23 cellular contexts compared by ENCODE assay signal in the genomic region with DNA sequence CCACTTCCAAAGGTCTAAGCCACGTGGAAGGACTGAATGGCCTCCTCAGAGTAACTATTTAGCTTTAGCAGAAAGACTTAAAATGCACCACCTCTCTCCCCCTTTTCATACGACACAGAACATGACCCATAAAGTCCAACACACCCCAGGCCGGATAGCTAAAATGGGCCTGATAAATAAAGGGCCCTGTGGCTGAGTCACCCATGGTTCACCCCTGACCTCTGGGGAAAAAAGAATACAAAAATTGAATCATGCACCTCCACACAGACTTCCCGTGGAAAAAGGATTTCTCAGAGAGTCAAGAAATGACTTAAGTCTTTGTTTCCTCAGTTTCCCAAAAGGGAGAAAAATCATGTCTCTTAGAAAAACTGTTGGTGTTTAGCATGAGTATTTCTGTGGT. TPM values are rescaled to one million over a fixed set of nuclear protein-coding genes. Genes with fewer than 3 reads are reported as not detected.
DNase-seq lines count a peak whose midpoint lies in the region; ATAC-seq and TF ChIP-seq lines count a peak whose summit lies in the region.
"Had no signal": no experiment of that assay in that cellular context is flagged by ENCODE, and none has a peak within 500 bp of the region (broad histone marks: within the 10 kb centered on the region; RNA-seq: fewer than 3 reads in every experiment).

No MANE protein-coding gene starts in this region.

- H3K36me3 Mint-ChIP-seq in Calu3 (ENCODE audit: insufficient read depth, unreplicated experiment), result no peaks in the 10 kb centered on the region
- H3K36me3 Mint-ChIP-seq: brain had no signal

- CTCF ChIA-PET in Calu3 (lab: Charles Lee), result interaction anchor here (0.6 kb wide), 1 partner anchor 12 kb away, joined by 8 read pairs; no protein-coding TSS in a partner anchor
- CTCF ChIA-PET in mammary epithelial cell (lab: Charles Lee; ENCODE audit: low non-redundant PET), result no interaction called here

- peak overlapping the region; percentile 47 for H3K4me2 ChIP-seq in mammary epithelial cell (ENCODE audit: insufficient read depth, low read depth, low read length)

- H3K27ac Mint-ChIP-seq in Calu3 (ENCODE audit: unreplicated experiment), result peak overlapping the region; percentile 11
- H3K27ac Mint-ChIP-seq: activated naive CD8-positive, alpha-beta T cell treated with anti-CD3 and anti-CD28 coated beads, Interleukin-2, amount 10 ng/mL, durations not matched to agents 7 days and 5 days; activated T-helper 17 cell treated with anti-CD3 and anti-CD28 coated beads, Interleukin-2, amount 50 U/mL, for 72 hours had no signal

- in situ Hi-C loops in mammary epithelial cell (cut with MboI; ENCODE audit: low sequenced_read_pairs in 2 of 2), result no loop called here

- H3K27me3 ChIP-seq in mammary epithelial cell (ENCODE audit: insufficient read depth, low read length) (no peaks in the 10 kb centered on the region), SJCRH30 (no peaks in the 10 kb centered on the region)
- H3K27me3 ChIP-seq: heart right ventricle had no signal

- H3K9me3 Mint-ChIP-seq in Calu3 (ENCODE audit: low read depth, unreplicated experiment), result no peaks in the 10 kb centered on the region
- H3K9me3 Mint-ChIP-seq: activated naive CD8-positive, alpha-beta T cell treated with anti-CD3 and anti-CD28 coated beads, Interleukin-2, amount 10 ng/mL, durations not matched to agents 7 days and 5 days; activated T-helper 17 cell treated with anti-CD3 and anti-CD28 coated beads, Interleukin-2, amount 50 U/mL, for 72 hours had no signal

- WGBS in mammary epithelial cell (ENCODE audit: low coverage, missing lambda C conversion rate), result 45% methylated on average over 4 of the region's 4 CpGs

- H3K4me1 ChIP-seq in mammary epithelial cell (ENCODE audit: insufficient read depth, low read length) (peaks cover 40% of the 10 kb centered on the region), SJCRH30 (peaks cover 15% of the 10 kb centered on the region)

- H3K9me3 ChIP-seq in mammary epithelial cell (replicated peaks; ENCODE audit: insufficient read depth, low read length) (no peaks in the 10 kb centered on the region), SJCRH30 (replicated peaks) (no peaks in the 10 kb centered on the region)
- H3K9me3 ChIP-seq: heart right ventricle had no signal

- H3K4me3 Mint-ChIP-seq in Calu3 (ENCODE audit: low read depth, unreplicated experiment), result no peak overlapping the region
- H3K4me3 Mint-ChIP-seq: activated naive CD8-positive, alpha-beta T cell treated with anti-CD3 and anti-CD28 coated beads, Interleukin-2, amount 10 ng/mL, durations not matched to agents 7 days and 5 days; activated T-helper 17 cell treated with anti-CD3 and anti-CD28 coated beads, Interleukin-2, amount 50 U/mL, for 72 hours; brain had no signal

- H3K36me3 ChIP-seq in mammary epithelial cell (ENCODE audit: insufficient read depth, low read length), result no peaks in the 10 kb centered on the region
- H3K36me3 ChIP-seq in SJCRH30, result no peaks in the 10 kb centered on the region
- H3K36me3 ChIP-seq: heart right ventricle had no signal

- DNase-seq in Calu3, result peak; percentile 17
- DNase-seq in LHCN-M2 (ENCODE audit: low read depth), result peak; percentile 40
- peak; percentile 49 for DNase-seq in mammary epithelial cell
- peak; percentile 22 for DNase-seq in kidney glomerular epithelial cell (lab: John Stamatoyannopoulos, UW)
- no peak for DNase-seq in activated effector memory CD4-positive, alpha-beta T cell treated with anti-CD3 and anti-CD28 coated beads, Interleukin-2, amount 50 U/mL, for 16 hours
- DNase-seq in NCI-H146 treated with DMSO at 0.1 percent for 48 hours (lab: John Stamatoyannopoulos, UW; ENCODE audit: unreplicated experiment), result no peak
- DNase-seq in SJCRH30, result no peak
- DNase-seq: activated CD4-positive, alpha-beta T cell treated with anti-CD3 and anti-CD28 coated beads, Interleukin-2, amount 50 U/mL, for 1 hour; activated naive CD8-positive, alpha-beta T cell treated with anti-CD3 and anti-CD28 coated beads, Interleukin-2, amount 10 ng/mL, durations not matched to agents 7 days and 5 days; heart right ventricle; NCI-H1105; NCI-H2107; NCI-H510A; stimulated activated CD4-positive, alpha-beta T cell treated with anti-CD3 and anti-CD28 coated beads, Interleukin-1b, Interleukin-23, amount 100 ng/mL, for 48 hours; T-helper 2 cell had no signal

- intact Hi-C loops in Calu3 (cut with micrococcal nuclease; ENCODE audit: unreplicated experiment), result no loop called here
- intact Hi-C loops in mammary epithelial cell (cut with micrococcal nuclease), result no loop called here

- no TSS peak for BruUV-seq in Calu3 (replicated peaks; lab: Mats Ljungman, UMichigan)
- BruUV-seq in mammary epithelial cell (replicated peaks; lab: Mats Ljungman, UMichigan), result no TSS peak

- H4K20me1 ChIP-seq in mammary epithelial cell (ENCODE audit: insufficient read depth, low read length), result no peaks in the 10 kb centered on the region

- no peak for TF ChIP-seq CTCF in Calu3 (IDR thresholded peaks at IDR 0.05; ENCODE audit: unreplicated experiment)
- TF ChIP-seq CTCF in mammary epithelial cell (conservative IDR thresholded peaks at IDR 0.05 in 1 of 2, IDR thresholded peaks at IDR 0.05 in 1 of 2; ENCODE audit: extremely low read depth in 1 of 2, insufficient read depth in 1 of 2, low read depth in 1 of 2, low read length in 2 of 2), result no peak

- H3K27ac ChIP-seq in mammary epithelial cell (ENCODE audit: insufficient read depth, low read depth, low read length) (peak overlapping the region; percentile 45), SJCRH30 (no peak overlapping the region)
- H3K27ac ChIP-seq: C4-2B, coronary artery, heart right ventricle, SK-N-MC, VCaP had no signal

- no peak for ATAC-seq in HG03135 (IDR thresholded peaks at IDR 0.05; ENCODE audit: unreplicated experiment)
- ATAC-seq: activated T-helper 17 cell treated with anti-CD3 and anti-CD28 coated beads, Interleukin-2, amount 50 U/mL, for 72 hours; heart right ventricle; Panc1 had no signal

- dilution Hi-C loops in mammary epithelial cell (cut with HindIII; ENCODE audit: low sequenced_read_pairs), result no loop called here

- H3K4me3 ChIP-seq in mammary epithelial cell (replicated peaks in 1 of 3; ENCODE audit: insufficient read depth in 1 of 3, low read depth in 2 of 3, low read length in 3 of 3) (no peak overlapping the region), SJCRH30 (no peak overlapping the region)
- H3K4me3 ChIP-seq: coronary artery, heart right ventricle, SK-N-MC had no signal

- H3K79me2 ChIP-seq in mammary epithelial cell (ENCODE audit: insufficient read depth, low read length), result no peaks in the 10 kb centered on the region

- H3K27me3 Mint-ChIP-seq in Calu3 (ENCODE audit: unreplicated experiment), result no peaks in the 10 kb centered on the region
- H3K27me3 Mint-ChIP-seq: activated naive CD8-positive, alpha-beta T cell treated with anti-CD3 and anti-CD28 coated beads, Interleukin-2, amount 10 ng/mL, durations not matched to agents 7 days and 5 days; activated T-helper 17 cell treated with anti-CD3 and anti-CD28 coated beads, Interleukin-2, amount 50 U/mL, for 72 hours had no signal

- H3K9ac ChIP-seq in mammary epithelial cell (ENCODE audit: insufficient read depth, low read length), result no peak overlapping the region

- H2AFZ ChIP-seq in mammary epithelial cell (ENCODE audit: low read depth, low read length), result no peak overlapping the region

- H3K4me1 Mint-ChIP-seq in Calu3 (ENCODE audit: low read depth, unreplicated experiment), result peaks cover 16% of the 10 kb centered on the region

RNA-seq across cellular contexts. Expression of a gene that starts 33.9 kb away (rescaled TPM):
- 20.9 and 21.8 TPM in 2 replicates for total RNA-seq in Calu3 (2022)
- total RNA-seq in LHCN-M2 (2014; rRNA removed), result 2.8 and 5.5 TPM in 2 replicates
- polyA plus RNA-seq in LHCN-M2 (2012), result 3.5 TPM
- total RNA-seq in mammary epithelial cell, result 10 to 100 TPM; 17.5 to 43.7 TPM
- 30.8 TPM for polyA plus RNA-seq in mammary epithelial cell
- polyA minus RNA-seq in mammary epithelial cell, result 44.5 TPM
- total RNA-seq in SJCRH30 (2014; rRNA removed; shearing (Covaris generic)), result 24.9 and 29.9 TPM in 2 replicates

Comparison
In these comparisons a context has a peak if more than half of its experiments do, and no peak if none do; other contexts are left out.
1. DNase-seq: peak in Calu3 (single experiment), LHCN-M2 (single experiment), mammary epithelial cell (single experiment) and kidney glomerular epithelial cell (single experiment); none in activated effector memory CD4-positive, alpha-beta T cell treated with anti-CD3 and anti-CD28 coated beads, Interleukin-2, amount 50 U/mL, for 16 hours (single experiment), NCI-H146 treated with DMSO at 0.1 percent for 48 hours (single experiment) and SJCRH30 (0 of 2).